Comparison of ENCODE assay signal across 8 cellular contexts in the genomic region with DNA sequence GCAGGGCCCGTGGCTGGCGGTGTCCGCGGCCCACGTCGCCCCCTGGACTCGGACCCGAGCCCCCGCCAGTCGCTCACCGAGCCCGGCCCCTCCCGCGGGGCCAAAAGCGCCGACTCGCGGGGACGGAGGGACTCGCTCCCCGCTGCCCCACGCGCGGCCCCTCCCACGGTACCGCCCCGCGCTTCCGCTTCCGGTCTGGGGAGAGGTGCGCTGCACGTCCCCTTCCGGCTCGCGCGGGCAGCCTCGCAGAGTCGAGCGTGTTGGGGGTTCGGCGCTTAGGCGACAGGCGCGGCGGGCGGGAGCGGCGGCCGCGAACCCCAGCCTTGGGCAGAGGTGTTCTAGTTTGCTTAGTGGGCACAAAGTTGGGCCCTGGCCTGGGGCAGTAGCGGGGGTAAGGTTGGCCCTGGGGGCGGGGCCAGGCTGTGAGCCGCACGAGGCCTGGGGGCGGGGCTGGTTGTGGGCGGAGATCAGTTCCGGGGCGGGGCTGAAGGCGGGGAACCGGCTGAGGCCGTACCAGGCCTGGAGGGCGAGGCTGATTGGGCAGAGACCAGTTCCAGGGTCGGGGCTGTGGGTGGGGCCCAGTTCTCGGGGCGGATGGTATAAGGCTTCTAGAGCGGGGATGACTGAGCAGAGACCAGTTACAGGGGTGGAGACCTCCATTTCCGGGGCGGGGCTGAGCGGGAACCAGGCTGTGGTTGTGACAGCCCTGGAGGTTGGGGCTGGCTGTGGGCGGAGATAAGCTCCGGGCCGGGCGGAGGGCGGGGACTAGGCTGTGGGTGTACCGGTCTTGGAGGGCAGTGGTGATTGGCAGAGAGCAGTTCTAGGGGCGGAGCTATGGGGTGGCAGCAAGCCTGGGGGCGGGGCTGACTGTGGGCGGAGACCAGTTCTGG. TPM values are rescaled to one million over a fixed set of nuclear protein-coding genes. Genes with fewer than 3 reads are reported as not detected.
DNase-seq lines count a peak whose midpoint lies in the region; ATAC-seq and TF ChIP-seq lines count a peak whose summit lies in the region.

A gene (plus strand): TSS at position 246 of the 890 bp plus-strand sequence. CDS start 10,302 bp downstream, outside the sequence.
A gene (minus strand): TSS at position 173 of the 890 bp plus-strand sequence. CDS start 9,645 bp downstream, outside the sequence.

- peak within 1 kb of the TSS; percentile 84 for H3K4me3 Mint-ChIP-seq in activated T-helper 2 cell treated with anti-CD3 and anti-CD28 coated beads, Interferon-gamma antibody, Interleukin-2, Interleukin-4, amounts not matched to agents 10 μg/mL and 5 μg/mL and 100 μg/mL, durations not matched to agents 14 hours and 24 hours and 36 hours (ENCODE audit: low read depth)
- H3K4me3 Mint-ChIP-seq in natural killer cell = peak within 1 kb of the TSS; percentile 90

- no peaks in the 10 kb centered on the region for H3K27me3 Mint-ChIP-seq in activated T-helper 2 cell treated with anti-CD3 and anti-CD28 coated beads, Interferon-gamma antibody, Interleukin-2, Interleukin-4, amounts not matched to agents 10 μg/mL and 5 μg/mL and 100 μg/mL, durations not matched to agents 14 hours and 24 hours and 36 hours (ENCODE audit: low read depth)
- H3K27me3 Mint-ChIP-seq in natural killer cell (ENCODE audit: low read depth in 2 of 2) = no peaks in the 10 kb centered on the region

- H3K9me3 Mint-ChIP-seq in activated T-helper 2 cell treated with anti-CD3 and anti-CD28 coated beads, Interferon-gamma antibody, Interleukin-2, Interleukin-4, amounts not matched to agents 10 μg/mL and 5 μg/mL and 100 μg/mL, durations not matched to agents 14 hours and 24 hours and 36 hours = peaks cover 11% of the 10 kb centered on the region
- no peaks in the 10 kb centered on the region for H3K9me3 Mint-ChIP-seq in natural killer cell

- peak within 1 kb of the TSS; percentile 57 for H3K4me3 ChIP-seq in fibroblast of mammary gland (ENCODE audit: control insufficient read depth, low read depth, low read length)

- intact Hi-C loops in activated T-helper 2 cell treated with anti-CD3 and anti-CD28 coated beads, Interferon-gamma antibody, Interleukin-2, Interleukin-4, amounts not matched to agents 10 μg/mL and 5 μg/mL and 100 μg/mL, durations not matched to agents 14 hours and 24 hours and 36 hours (cut with micrococcal nuclease) = no loop called here
- intact Hi-C loops in natural killer cell (cut with micrococcal nuclease) = no loop called here

- H3K27ac Mint-ChIP-seq in activated T-helper 2 cell treated with anti-CD3 and anti-CD28 coated beads, Interferon-gamma antibody, Interleukin-2, Interleukin-4, amounts not matched to agents 10 μg/mL and 5 μg/mL and 100 μg/mL, durations not matched to agents 14 hours and 24 hours and 36 hours = peak within 1 kb of the TSS; percentile 82
- H3K27ac Mint-ChIP-seq in natural killer cell = peak within 1 kb of the TSS; percentile 89 to 94

- ATAC-seq in GM21619 (IDR thresholded peaks at IDR 0.05; ENCODE audit: unreplicated experiment) = peak; percentile 80
- peak; percentile 85 to 94 (median 85) for ATAC-seq in natural killer cell

- peaks cover 13% of the 10 kb centered on the region for H3K4me1 Mint-ChIP-seq in activated T-helper 2 cell treated with anti-CD3 and anti-CD28 coated beads, Interferon-gamma antibody, Interleukin-2, Interleukin-4, amounts not matched to agents 10 μg/mL and 5 μg/mL and 100 μg/mL, durations not matched to agents 14 hours and 24 hours and 36 hours (ENCODE audit: low read depth)
- H3K4me1 Mint-ChIP-seq in natural killer cell = peaks cover 7 to 22% of the 10 kb centered on the region in 2 donors

- TF ChIP-seq CTCF in fibroblast of mammary gland (conservative IDR thresholded peaks at IDR 0.05; ENCODE audit: control insufficient read depth, insufficient read depth, low read depth, low read length) (no peak), natural killer cell (IDR thresholded peaks at IDR 0.05) (peak; percentile 28)

- DNase-seq in DMS 273 treated with DMSO at 0.1 percent for 48 hours (lab: John Stamatoyannopoulos, UW) (peak; percentile 94), KG1 (lab: John Stamatoyannopoulos, UW) (peak; percentile 94), RKO (ENCODE audit: low spot score) (peak; percentile 98), fibroblast of mammary gland (ENCODE audit: low read depth) (peak; percentile 94), natural killer cell (peak; percentile 100)
- peak; percentile 99 for DNase-seq in activated T-helper 2 cell treated with anti-CD3 and anti-CD28 coated beads, Interferon-gamma antibody, Interleukin-2, Interleukin-4, amounts not matched to agents 10 μg/mL and 5 μg/mL and 100 μg/mL, durations not matched to agents 14 hours and 24 hours and 36 hours (ENCODE audit: low spot score)
- peak; percentile 100 for DNase-seq in stimulated activated naive CD4-positive, alpha-beta T cell treated with Interleukin-2 at 50 U/mL for 16 hours (lab: John Stamatoyannopoulos, UW)

- H3K36me3 Mint-ChIP-seq in activated T-helper 2 cell treated with anti-CD3 and anti-CD28 coated beads, Interferon-gamma antibody, Interleukin-2, Interleukin-4, amounts not matched to agents 10 μg/mL and 5 μg/mL and 100 μg/mL, durations not matched to agents 14 hours and 24 hours and 36 hours (ENCODE audit: low read depth) = peaks cover 17% of the 10 kb centered on the region
- no peaks in the 10 kb centered on the region for H3K36me3 Mint-ChIP-seq in natural killer cell

RNA-seq across cellular contexts. Expression of the first gene that starts in this region (rescaled TPM):
- total RNA-seq in activated T-helper 2 cell treated with anti-CD3 and anti-CD28 coated beads, Interferon-gamma antibody, Interleukin-2, Interleukin-4, amounts not matched to agents 10 μg/mL and 5 μg/mL and 100 μg/mL, durations not matched to agents 14 hours and 24 hours and 36 hours = not detected in 2 replicates
- total RNA-seq in natural killer cell = not detected

RNA-seq across cellular contexts. Expression of the second gene that starts in this region (rescaled TPM):
- total RNA-seq in activated T-helper 2 cell treated with anti-CD3 and anti-CD28 coated beads, Interferon-gamma antibody, Interleukin-2, Interleukin-4, amounts not matched to agents 10 μg/mL and 5 μg/mL and 100 μg/mL, durations not matched to agents 14 hours and 24 hours and 36 hours = 23.1 and 26.0 TPM in 2 replicates
- 10 to 100 TPM; 20.9 to 26.8 (median 23.8) TPM for total RNA-seq in natural killer cell

Comparison
In these comparisons a context has a peak if more than half of its experiments do, and no peak if none do; other contexts are left out.
1. Peak in every context shown above with its lines: DNase-seq, ATAC-seq and H3K4me3 ChIP-seq.